Comparison of ENCODE assay signal across 1 cellular context in the genomic region with DNA sequence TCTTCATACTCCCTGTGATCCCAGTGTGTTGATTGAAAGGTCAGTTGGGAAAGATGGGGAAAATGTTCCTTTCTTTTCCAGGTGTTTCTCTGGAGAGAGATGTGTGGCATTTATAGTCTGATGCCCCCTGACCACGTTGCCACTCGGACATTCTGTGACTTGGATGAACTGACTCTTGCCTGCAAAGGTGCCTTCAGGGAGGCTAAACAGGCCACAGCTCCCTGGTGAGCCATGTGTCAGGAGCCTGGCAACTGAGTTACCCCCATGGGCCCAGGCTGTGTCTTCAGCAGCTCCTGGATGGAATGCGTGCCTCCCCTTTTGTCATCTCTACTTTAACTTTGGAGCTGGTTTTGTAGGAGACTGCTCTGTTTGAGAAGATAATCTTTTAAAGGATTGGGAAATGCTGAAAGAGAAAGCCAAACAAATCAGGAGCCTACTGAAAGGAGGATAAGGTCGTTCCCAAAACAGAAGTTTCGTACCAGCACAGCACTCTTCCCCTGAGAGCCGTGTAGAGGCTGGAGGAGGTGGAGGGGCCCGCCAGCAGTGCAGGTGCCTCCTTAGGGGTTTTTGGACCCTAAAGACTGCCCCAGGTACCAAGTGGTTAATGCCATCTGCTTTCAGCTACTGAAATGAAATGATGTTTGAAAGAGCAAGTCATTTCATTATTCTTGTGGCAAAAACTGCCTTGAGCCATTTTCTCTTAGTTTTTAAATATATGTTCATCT.
TF ChIP-seq lines count a peak whose summit lies in the region.

No MANE protein-coding gene starts in this region.

TF ChIP-seq in HepG2, 621 proteins besides CTCF, POLR2A, EP300 and RAD21 (continued from another document):
- TF ChIP-seq, protein P1, sequence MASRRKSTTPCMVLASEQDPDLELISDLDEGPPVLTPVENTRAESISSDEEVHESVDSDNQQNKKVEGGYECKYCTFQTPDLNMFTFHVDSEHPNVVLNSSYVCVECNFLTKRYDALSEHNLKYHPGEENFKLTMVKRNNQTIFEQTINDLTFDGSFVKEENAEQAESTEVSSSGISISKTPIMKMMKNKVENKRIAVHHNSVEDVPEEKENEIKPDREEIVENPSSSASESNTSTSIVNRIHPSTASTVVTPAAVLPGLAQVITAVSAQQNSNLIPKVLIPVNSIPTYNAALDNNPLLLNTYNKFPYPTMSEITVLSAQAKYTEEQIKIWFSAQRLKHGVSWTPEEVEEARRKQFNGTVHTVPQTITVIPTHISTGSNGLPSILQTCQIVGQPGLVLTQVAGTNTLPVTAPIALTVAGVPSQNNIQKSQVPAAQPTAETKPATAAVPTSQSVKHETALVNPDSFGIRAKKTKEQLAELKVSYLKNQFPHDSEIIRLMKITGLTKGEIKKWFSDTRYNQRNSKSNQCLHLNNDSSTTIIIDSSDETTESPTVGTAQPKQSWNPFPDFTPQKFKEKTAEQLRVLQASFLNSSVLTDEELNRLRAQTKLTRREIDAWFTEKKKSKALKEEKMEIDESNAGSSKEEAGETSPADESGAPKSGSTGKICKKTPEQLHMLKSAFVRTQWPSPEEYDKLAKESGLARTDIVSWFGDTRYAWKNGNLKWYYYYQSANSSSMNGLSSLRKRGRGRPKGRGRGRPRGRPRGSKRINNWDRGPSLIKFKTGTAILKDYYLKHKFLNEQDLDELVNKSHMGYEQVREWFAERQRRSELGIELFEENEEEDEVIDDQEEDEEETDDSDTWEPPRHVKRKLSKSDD (CRISPR knock-in tag; IDR thresholded peaks at IDR 0.05; ENCODE audit: low read depth) = no peak
- TF ChIP-seq, protein P2, sequence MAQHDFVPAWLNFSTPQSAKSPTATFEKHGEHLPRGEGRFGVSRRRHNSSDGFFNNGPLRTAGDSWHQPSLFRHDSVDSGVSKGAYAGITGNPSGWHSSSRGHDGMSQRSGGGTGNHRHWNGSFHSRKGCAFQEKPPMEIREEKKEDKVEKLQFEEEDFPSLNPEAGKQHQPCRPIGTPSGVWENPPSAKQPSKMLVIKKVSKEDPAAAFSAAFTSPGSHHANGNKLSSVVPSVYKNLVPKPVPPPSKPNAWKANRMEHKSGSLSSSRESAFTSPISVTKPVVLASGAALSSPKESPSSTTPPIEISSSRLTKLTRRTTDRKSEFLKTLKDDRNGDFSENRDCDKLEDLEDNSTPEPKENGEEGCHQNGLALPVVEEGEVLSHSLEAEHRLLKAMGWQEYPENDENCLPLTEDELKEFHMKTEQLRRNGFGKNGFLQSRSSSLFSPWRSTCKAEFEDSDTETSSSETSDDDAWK (CRISPR knock-in tag; IDR thresholded peaks at IDR 0.05) = no peak
- TF ChIP-seq RBM22 (optimal IDR thresholded peaks at IDR 0.05; ENCODE audit: low read length) = peak; percentile 78
- no peak for TF ChIP-seq NR2C2 (CRISPR knock-in tag; IDR thresholded peaks at IDR 0.05; ENCODE audit: borderline replicate concordance)
- no peak for TF ChIP-seq CBFB (CRISPR knock-in tag; IDR thresholded peaks at IDR 0.05)
